In the genomic region with DNA sequence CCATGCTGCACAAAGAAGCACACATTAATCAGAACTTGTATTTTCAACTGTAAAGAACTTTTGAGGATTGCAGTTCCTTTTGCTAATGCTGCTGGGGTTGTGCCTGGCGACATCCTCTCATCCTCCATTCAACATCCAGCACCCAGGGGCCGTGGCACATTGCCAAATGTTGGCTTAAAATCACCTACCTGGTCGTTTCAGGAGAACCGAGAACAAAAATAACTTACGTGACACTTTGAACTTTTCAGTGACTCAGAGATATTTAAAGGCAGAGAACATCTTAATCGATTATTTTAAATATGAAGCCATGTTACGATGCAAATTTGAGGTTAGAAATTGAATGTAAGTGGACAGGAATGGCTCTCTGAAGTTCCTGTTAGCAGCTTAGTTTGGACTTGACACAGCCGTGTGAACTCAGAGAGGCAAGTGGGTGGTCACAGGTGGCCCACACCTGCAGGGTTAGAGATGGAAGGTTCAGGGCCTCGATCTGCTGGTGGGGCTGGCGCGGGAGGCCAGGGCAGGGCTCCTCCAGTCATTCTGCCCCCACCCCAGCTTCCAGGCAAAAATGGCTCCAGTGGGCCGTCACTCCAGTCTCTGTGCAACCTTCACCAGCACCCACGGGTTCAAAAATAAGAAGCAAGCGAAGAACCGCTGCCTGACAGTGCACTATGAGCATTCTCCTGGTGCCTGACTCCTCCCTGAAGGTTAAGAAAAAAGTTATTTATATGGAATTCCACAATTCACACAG, we compare ENCODE assay signal across 16 cellular contexts.
DNase-seq lines count a peak whose midpoint lies in the region; ATAC-seq and TF ChIP-seq lines count a peak whose summit lies in the region.
"Had no signal": no experiment of that assay in that cellular context is flagged by ENCODE, and none has a peak within 500 bp of the region (broad histone marks: within the 10 kb centered on the region; RNA-seq: fewer than 3 reads in every experiment).

No MANE protein-coding gene starts in this region.

- peak; percentile 38 for ATAC-seq in GM18499 (IDR thresholded peaks at IDR 0.05; ENCODE audit: insufficient read depth, unreplicated experiment)
- ATAC-seq in HG03064 (IDR thresholded peaks at IDR 0.05; ENCODE audit: low read depth, unreplicated experiment) = peak; percentile 42
- ATAC-seq: sciatic nerve, upper lobe of right lung had no signal

- DNase-seq in GM20000 (ENCODE audit: low spot score) (peak; percentile 42), AG08395 (ENCODE audit: low spot score) (no peak), cerebellar nuclear complex (lab: John Stamatoyannopoulos, UW) (no peak)
- no peak for DNase-seq in effector CD4-positive, alpha-beta T cell
- DNase-seq in activated CD4-positive, alpha-beta T cell treated with anti-CD3 and anti-CD28 coated beads for 48 hours = no peak
- DNase-seq: activated CD4-positive, alpha-beta memory T cell treated with anti-CD3 and anti-CD28 coated beads, Interleukin-2, amount 10 ng/mL, durations not matched to agents 7 days and 5 days; activated naive CD4-positive, alpha-beta T cell treated with anti-CD3 and anti-CD28 coated beads, Interleukin-2, amount 50 U/mL, for 16 hours; C1 segment of cervical spinal cord; GOT3; NCI-H1417; NK-92 treated with Interleukin-12 subunit alpha and Interleukin-12 subunit beta, amount 100 ng/mL, for 24 hours; upper lobe of right lung had no signal

- TF ChIP-seq CTCF in GM20000 (IDR thresholded peaks at IDR 0.05; ENCODE audit: extremely low read depth, missing control alignments) (no peak), VCaP (conservative IDR thresholded peaks at IDR 0.05) (no peak)

- peak overlapping the region; percentile 84 for H3K27ac ChIP-seq in VCaP
- H3K27ac ChIP-seq: upper lobe of right lung had no signal
